ENCODE assay signal across 13 cellular contexts in the genomic region with DNA sequence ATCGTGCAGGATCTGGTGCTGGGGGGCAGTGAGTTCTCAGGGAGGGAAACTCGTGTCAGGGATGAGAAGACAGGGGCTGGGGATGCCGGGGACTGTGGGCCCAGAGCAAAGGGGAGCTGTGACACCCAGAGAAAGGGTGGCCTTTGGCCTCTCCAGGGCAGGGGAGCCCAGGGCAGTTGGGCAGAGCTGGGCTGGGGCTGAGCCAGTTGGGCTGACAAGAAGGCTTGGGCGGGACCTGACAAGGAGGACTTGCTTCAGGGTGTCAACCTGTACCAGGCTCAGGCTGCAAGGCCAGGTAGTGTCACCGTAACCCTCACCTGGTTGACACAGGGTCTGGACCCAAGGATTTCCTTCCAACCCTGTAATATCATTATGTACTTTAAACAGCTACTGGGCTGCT. TPM values are rescaled to one million over a fixed set of nuclear protein-coding genes. Genes with fewer than 3 reads are reported as not detected.
DNase-seq lines count a peak whose midpoint lies in the region; ATAC-seq and TF ChIP-seq lines count a peak whose summit lies in the region.
"Had no signal": no experiment of that assay in that cellular context is flagged by ENCODE, and none has a peak within 500 bp of the region (broad histone marks: within the 10 kb centered on the region; RNA-seq: fewer than 3 reads in every experiment).

No MANE protein-coding gene starts in this region.

- no peak overlapping the region for H3K4me3 Mint-ChIP-seq in nephron progenitor cell
- H3K4me3 Mint-ChIP-seq: activated CD8-positive, alpha-beta T cell treated with anti-CD3 and anti-CD28 coated beads for 36 hours; central memory CD8-positive, alpha-beta T cell had no signal

- H3K27me3 ChIP-seq in RWPE2 (ENCODE audit: insufficient read depth, poor library complexity, severe bottlenecking) (no peaks in the 10 kb centered on the region), gastroesophageal sphincter (peaks cover 3% of the 10 kb centered on the region), upper lobe of left lung (no peaks in the 10 kb centered on the region)

- TF ChIP-seq EP300 in gastroesophageal sphincter (IDR thresholded peaks at IDR 0.05) (no peak), upper lobe of left lung (IDR thresholded peaks at IDR 0.05) (no peak)

- 70 to 100% methylated on average over 2 of the region's 5 CpGs for WGBS in gastroesophageal sphincter (ENCODE audit: low coverage in 1 of 2), 2 donors
- 87 to 93% methylated on average over 5 of the region's 5 CpGs for WGBS in upper lobe of left lung, 2 donors

- TF ChIP-seq POLR2A in gastroesophageal sphincter (IDR thresholded peaks at IDR 0.05), result no peak
- no peak for TF ChIP-seq POLR2A in upper lobe of left lung (IDR thresholded peaks at IDR 0.05)

- no peak overlapping the region for H3K4me3 ChIP-seq in RWPE2 (ENCODE audit: severe bottlenecking)
- no peak overlapping the region for H3K4me3 ChIP-seq in gastroesophageal sphincter
- H3K4me3 ChIP-seq in upper lobe of left lung, result no peak overlapping the region

- peaks cover 10% of the 10 kb centered on the region for H3K36me3 Mint-ChIP-seq in nephron progenitor cell (ENCODE audit: low read depth)

- H3K9me3 Mint-ChIP-seq in nephron progenitor cell, result no peaks in the 10 kb centered on the region
- H3K9me3 Mint-ChIP-seq: activated CD8-positive, alpha-beta T cell treated with anti-CD3 and anti-CD28 coated beads for 36 hours; central memory CD8-positive, alpha-beta T cell had no signal

- peak overlapping the region; percentile 97 for H3K27ac Mint-ChIP-seq in nephron progenitor cell
- H3K27ac Mint-ChIP-seq: activated CD8-positive, alpha-beta T cell treated with anti-CD3 and anti-CD28 coated beads for 36 hours had no signal

- TF ChIP-seq CTCF in RWPE2 (IDR thresholded peaks at IDR 0.05; ENCODE audit: poor library complexity, severe bottlenecking), result no peak
- no peak for TF ChIP-seq CTCF in gastroesophageal sphincter (IDR thresholded peaks at IDR 0.05)
- TF ChIP-seq CTCF in nephron progenitor cell (IDR thresholded peaks at IDR 0.05), result no peak
- TF ChIP-seq CTCF in upper lobe of left lung (IDR thresholded peaks at IDR 0.05), result no peak

- H3K4me1 ChIP-seq in RWPE2 (ENCODE audit: insufficient read depth, poor library complexity, severe bottlenecking) (peaks cover 11% of the 10 kb centered on the region), gastroesophageal sphincter (peaks cover 0 to 24% (median 12%) of the 10 kb centered on the region in 3 donors), upper lobe of left lung (peaks cover 17 to 32% (median 23%) of the 10 kb centered on the region in 4 donors)

- H3K9me3 ChIP-seq in RWPE2 (ENCODE audit: severe bottlenecking), result no peaks in the 10 kb centered on the region
- H3K9me3 ChIP-seq in gastroesophageal sphincter, result no peaks in the 10 kb centered on the region
- H3K9me3 ChIP-seq in upper lobe of left lung, result no peaks in the 10 kb centered on the region

- ATAC-seq in RWPE2 (ENCODE audit: low read depth) (0 out of 3 replicates have a peak, but pooled peaks have one; percentile 2), gastroesophageal sphincter (no peak), upper lobe of left lung (ENCODE audit: low FRiP score in 2 of 2) (no peak)
- ATAC-seq: activated CD8-positive, alpha-beta T cell treated with anti-CD3 and anti-CD28 coated beads for 36 hours had no signal

- H3K36me3 ChIP-seq in RWPE2 (ENCODE audit: low read depth) (peaks cover 2% of the 10 kb centered on the region; the same call in 1 of the 2 replicates), gastroesophageal sphincter (peaks cover 0 to 11% of the 10 kb centered on the region in 2 donors), upper lobe of left lung (peaks cover 0 to 15% (median under 1%) of the 10 kb centered on the region in 4 donors)

- H3K27ac ChIP-seq in RWPE2 (ENCODE audit: poor library complexity, severe bottlenecking) (peak overlapping the region; percentile 10), gastroesophageal sphincter (peak overlapping the region in 3 of 4 donors; percentile 38 to 66 (median 56)), upper lobe of left lung (peak overlapping the region; percentile 24 to 67 (median 44))

- DNase-seq in RWPE2 (ENCODE audit: low spot score) (no peak), nephron progenitor cell (no peak), upper lobe of left lung (no peak), COLO668 (lab: John Stamatoyannopoulos, UW; ENCODE audit: unreplicated experiment) (no peak), UCSD-AML1 (lab: John Stamatoyannopoulos, UW; ENCODE audit: unreplicated experiment) (no peak), NCI-H1930 (lab: John Stamatoyannopoulos, UW) (no peak)
- DNase-seq: activated CD8-positive, alpha-beta T cell treated with anti-CD3 and anti-CD28 coated beads for 36 hours; activated naive CD4-positive, alpha-beta T cell; midbrain had no signal

- H3K4me1 Mint-ChIP-seq in nephron progenitor cell, result peaks cover 43% of the 10 kb centered on the region
- H3K4me1 Mint-ChIP-seq: central memory CD8-positive, alpha-beta T cell had no signal

- peaks cover 3% of the 10 kb centered on the region for H3K27me3 Mint-ChIP-seq in nephron progenitor cell (ENCODE audit: low read depth, poor library complexity)
- H3K27me3 Mint-ChIP-seq: activated CD8-positive, alpha-beta T cell treated with anti-CD3 and anti-CD28 coated beads for 36 hours had no signal

RNA-seq across cellular contexts. Expression of gene ANPEP, which starts 13.2 kb away (rescaled TPM):
- 10 to 100 TPM in 3 of 4 donors, 1 to 10 TPM in 1; 2.3 to 24.4 (median 15.9) TPM for total RNA-seq in gastroesophageal sphincter
- 100 to 1,000 TPM in 3 of 6 donors, 10 to 100 TPM in 3; 52.7 to 201 (median 98.9) TPM for total RNA-seq in upper lobe of left lung
- total RNA-seq: activated CD8-positive, alpha-beta T cell treated with anti-CD3 and anti-CD28 coated beads for 36 hours had no signal

RNA-seq across cellular contexts. Expression of gene MESP2, which starts 51.7 kb away (rescaled TPM):
- not detected for total RNA-seq in gastroesophageal sphincter
- total RNA-seq in upper lobe of left lung, result under 1 TPM in 1 of 6 donors, not detected in 5; 0.26 TPM
- total RNA-seq: activated CD8-positive, alpha-beta T cell treated with anti-CD3 and anti-CD28 coated beads for 36 hours; NCI-H460; renal cortical epithelial cell had no signal
